In the genomic region with DNA sequence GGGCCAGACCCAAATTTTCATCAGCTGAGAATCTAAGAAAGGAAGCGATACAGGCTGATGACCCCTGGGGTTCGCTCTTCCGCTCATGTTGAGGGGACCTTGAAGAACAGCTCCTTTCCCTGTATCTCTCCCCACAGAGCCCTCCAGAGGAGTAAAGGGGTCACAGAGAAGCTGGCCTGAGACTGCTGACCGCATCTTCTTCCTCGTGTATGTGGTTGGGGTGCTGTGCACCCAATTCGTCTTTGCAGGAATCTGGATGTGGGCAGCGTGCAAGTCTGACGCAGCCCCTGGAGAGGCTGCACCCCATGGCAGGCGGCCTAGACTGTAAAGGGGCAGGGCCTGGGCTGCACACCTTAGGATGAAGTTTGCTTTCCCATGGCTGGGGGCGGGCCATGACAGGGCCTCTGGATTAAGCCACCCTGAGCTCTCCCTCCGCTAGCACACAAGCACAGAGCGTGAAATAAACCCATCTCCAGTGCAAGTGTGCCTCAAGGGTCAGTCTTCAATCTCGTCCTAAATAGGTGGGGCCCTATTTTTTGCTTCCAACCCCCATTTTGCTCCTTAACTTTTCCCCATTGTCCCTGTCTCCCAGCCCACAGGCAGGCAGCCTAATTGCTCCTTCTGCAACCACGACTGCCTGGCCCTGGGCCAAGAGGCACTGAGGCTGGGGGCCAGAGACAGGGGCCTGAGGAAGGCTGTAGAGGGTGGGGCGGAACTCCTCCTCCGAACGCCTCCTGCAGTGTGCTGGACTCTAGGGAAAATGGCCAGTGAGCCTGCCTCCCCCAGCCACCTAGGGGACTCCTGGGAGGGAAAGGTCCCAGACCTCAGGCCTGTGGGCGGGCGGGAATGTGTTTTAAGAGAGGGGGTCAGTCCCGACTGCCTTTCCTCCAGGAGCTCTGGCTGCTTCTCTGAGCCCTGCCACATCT, we compare ENCODE assay signal across 1 cellular context.
TF ChIP-seq lines count a peak whose summit lies in the region.

No MANE protein-coding gene starts in this region.

TF ChIP-seq in HepG2, 621 proteins besides CTCF, POLR2A, EP300 and RAD21:
- 0 out of 2 replicates have a peak, but pooled peaks have one; percentile 16 for TF ChIP-seq POLR2G (IDR thresholded peaks at IDR 0.05; ENCODE audit: low read depth, low read length)
- TF ChIP-seq MBD4 (IDR thresholded peaks at IDR 0.05; ENCODE audit: borderline replicate concordance, low read length) = no peak
- TF ChIP-seq CENPBD1 (CRISPR knock-in tag; IDR thresholded peaks at IDR 0.05; ENCODE audit: borderline replicate concordance, low read depth) = no peak
- TF ChIP-seq DRAP1 (CRISPR knock-in tag; IDR thresholded peaks at IDR 0.05) = no peak
- peak; percentile 12 for TF ChIP-seq AGO2 (optimal IDR thresholded peaks at IDR 0.05; ENCODE audit: low read depth, low read length)
